In the genomic region with DNA sequence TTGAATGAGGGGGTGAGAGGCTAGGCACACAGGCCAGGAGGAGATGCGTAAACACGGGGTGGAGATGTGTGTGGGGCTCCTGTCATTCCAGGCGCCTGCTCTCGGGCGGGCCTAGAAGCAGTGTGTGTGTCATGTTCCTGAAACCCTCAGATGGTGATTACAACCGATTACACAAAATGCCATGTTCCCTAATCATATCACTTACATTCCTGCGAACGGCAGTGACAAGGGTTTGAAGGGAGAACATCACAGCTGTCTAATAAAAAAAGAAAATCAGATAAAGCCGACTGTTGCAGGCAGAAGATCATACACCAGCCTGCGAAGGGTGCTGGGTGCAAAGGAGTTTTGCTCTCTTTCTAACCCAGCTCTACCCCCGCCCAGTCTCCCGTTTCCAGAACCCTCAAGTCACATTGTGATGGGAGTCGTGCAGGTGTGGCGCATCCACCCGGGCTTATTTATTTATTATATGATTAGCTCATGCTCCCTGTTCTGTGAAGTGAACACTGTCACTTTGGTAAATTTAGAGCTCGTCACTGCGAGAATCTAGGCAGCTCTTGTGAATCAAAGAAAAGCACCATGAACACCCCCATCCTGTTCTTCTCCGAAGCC, we compare ENCODE assay signal across 22 cellular contexts.
"Had no signal": no experiment of that assay in that cellular context is flagged by ENCODE, and none has a peak within 500 bp of the region (broad histone marks: within the 10 kb centered on the region; RNA-seq: fewer than 3 reads in every experiment).

No MANE protein-coding gene starts in this region.

- H3K36me3 ChIP-seq: brain microvascular endothelial cell, MG63, Peyer's patch, WERI-Rb-1 had no signal

- H3K4me1 ChIP-seq: Peyer's patch had no signal

- DNase-seq: activated CD4-positive, alpha-beta T cell treated with anti-CD3 and anti-CD28 coated beads for 36 hours; activated CD4-positive, alpha-beta T cell treated with anti-CD3 and anti-CD28 coated beads, Interleukin-2, amount 50 U/mL, for 1 hour; activated CD8-positive, alpha-beta memory T cell treated with anti-CD3 and anti-CD28 coated beads, Interleukin-2, amount 50 U/mL, for 4 hours; activated CD8-positive, alpha-beta T cell treated with anti-CD3 and anti-CD28 coated beads for 36 hours; activated gamma-delta T cell treated with Interleukin-2 at 50 U/mL for 16 hours; activated naive CD4-positive, alpha-beta T cell treated with anti-CD3 and anti-CD28 coated beads, Interleukin-2, amount 10 ng/mL, durations not matched to agents 7 days and 5 days; activated naive CD8-positive, alpha-beta T cell treated with anti-CD3 and anti-CD28 coated beads for 36 hours; activated T-cell treated with anti-CD3 and anti-CD28 coated beads, Interleukin-2, amount 50 U/mL, for 72 hours; brain microvascular endothelial cell; MG63; MV-4-11; NCI-H1105; NCI-H1436; NCI-H1694 treated with DMSO at 0.1 percent for 48 hours; NCI-H2029 treated with DMSO at 0.1 percent for 48 hours; NCI-H446 treated with DMSO at 0.1 percent for 48 hours; NCI-H524 treated with DMSO at 0.1 percent for 48 hours; Peyer's patch; SHP77 treated with DMSO at 0.1 percent for 48 hours; T-helper 1 cell; WERI-Rb-1 had no signal

- ATAC-seq: activated CD4-positive, alpha-beta T cell treated with anti-CD3 and anti-CD28 coated beads for 36 hours; activated CD8-positive, alpha-beta T cell treated with anti-CD3 and anti-CD28 coated beads for 36 hours; activated T-cell treated with anti-CD3 and anti-CD28 coated beads, Interleukin-2, amount 50 U/mL, for 72 hours had no signal

- H3K9me3 ChIP-seq: MG63, Peyer's patch had no signal

- H3K27ac ChIP-seq: brain microvascular endothelial cell, Peyer's patch, RWPE1, WERI-Rb-1 had no signal

- H3K27me3 ChIP-seq: brain microvascular endothelial cell, MG63, Peyer's patch had no signal

- H3K4me3 ChIP-seq: MG63, Peyer's patch had no signal
